Comparison of ENCODE assay signal across 8 cellular contexts in the genomic region with DNA sequence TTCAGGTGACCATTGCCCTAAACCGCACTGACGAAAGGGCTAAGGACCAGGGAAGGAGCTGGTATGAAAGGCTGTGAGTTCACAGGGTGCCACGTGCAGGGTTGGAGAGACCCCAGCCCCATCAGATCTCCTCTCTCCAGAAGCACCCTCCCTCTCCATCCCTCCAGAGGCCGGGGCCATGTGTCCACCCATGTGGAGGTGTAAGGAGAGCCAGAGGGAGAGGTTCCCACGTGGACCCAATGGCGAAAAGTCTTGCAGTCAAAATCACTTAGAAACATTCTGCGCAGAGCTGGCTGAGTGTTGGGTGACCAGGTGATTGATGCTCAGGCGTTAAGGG.
DNase-seq lines count a peak whose midpoint lies in the region; ATAC-seq and TF ChIP-seq lines count a peak whose summit lies in the region.

No MANE protein-coding gene starts in this region.

- H3K9me3 Mint-ChIP-seq in T-helper 1 cell treated with Interleukin-12 subunit alpha and Interleukin-12 subunit beta and Interleukin-4 antibody, amounts not matched to agents 30 μg/mL and 1 μg/mL, for 36 hours = no peaks in the 10 kb centered on the region

- peak overlapping the region; percentile 49 to 70 for H3K4me3 ChIP-seq in ascending aorta
- H3K4me3 ChIP-seq in kidney epithelial cell (ENCODE audit: low read depth, low read length) = peak overlapping the region; percentile 53
- H3K4me3 ChIP-seq in thoracic aorta = peak overlapping the region; percentile 73

- no peak overlapping the region for H3K27ac Mint-ChIP-seq in T-helper 1 cell treated with Interleukin-12 subunit alpha and Interleukin-12 subunit beta and Interleukin-4 antibody, amounts not matched to agents 30 μg/mL and 1 μg/mL, for 36 hours

- H3K4me3 Mint-ChIP-seq in T-helper 1 cell treated with Interleukin-12 subunit alpha and Interleukin-12 subunit beta and Interleukin-4 antibody, amounts not matched to agents 30 μg/mL and 1 μg/mL, for 36 hours = peak overlapping the region; percentile 1

- H3K4me1 ChIP-seq in ascending aorta = peaks cover 0 to 2% of the 10 kb centered on the region in 2 donors
- H3K4me1 ChIP-seq in thoracic aorta (ENCODE audit: control insufficient read depth in 1 of 2, low read depth in 2 of 2) = peaks cover 0 to 23% of the 10 kb centered on the region in 2 donors

- TF ChIP-seq CTCF in ascending aorta (IDR thresholded peaks at IDR 0.05) (no peak), kidney epithelial cell (IDR thresholded peaks at IDR 0.05; ENCODE audit: insufficient read depth, low read length, poor library complexity, severe bottlenecking) (no peak), thoracic aorta (IDR thresholded peaks at IDR 0.05) (no peak)

- H3K9me3 ChIP-seq in ascending aorta (peaks cover 0 to 6% of the 10 kb centered on the region in 2 donors), thoracic aorta (no peaks in the 10 kb centered on the region)

- intact Hi-C loops in ascending aorta (cut with DNase I) = loop anchor here (5.0 kb wide), 1 partner anchor 81 kb away; no protein-coding TSS in a partner anchor

- H3K27me3 ChIP-seq in ascending aorta = no peaks in the 10 kb centered on the region
- no peaks in the 10 kb centered on the region for H3K27me3 ChIP-seq in kidney epithelial cell (ENCODE audit: control insufficient read depth, insufficient read depth, low read length)
- no peaks in the 10 kb centered on the region for H3K27me3 ChIP-seq in thoracic aorta (replicated peaks; ENCODE audit: insufficient read depth)

- peaks cover 12% of the 10 kb centered on the region for H3K4me1 Mint-ChIP-seq in T-helper 1 cell treated with Interleukin-12 subunit alpha and Interleukin-12 subunit beta and Interleukin-4 antibody, amounts not matched to agents 30 μg/mL and 1 μg/mL, for 36 hours (ENCODE audit: low read depth)

- H3K36me3 ChIP-seq in ascending aorta = peaks cover 0 to 2% of the 10 kb centered on the region in 2 donors
- no peaks in the 10 kb centered on the region for H3K36me3 ChIP-seq in kidney epithelial cell (ENCODE audit: control insufficient read depth, insufficient read depth, low read length)
- no peaks in the 10 kb centered on the region for H3K36me3 ChIP-seq in thoracic aorta

- H3K27me3 Mint-ChIP-seq in T-helper 1 cell treated with Interleukin-12 subunit alpha and Interleukin-12 subunit beta and Interleukin-4 antibody, amounts not matched to agents 30 μg/mL and 1 μg/mL, for 36 hours (ENCODE audit: low read depth) = peaks cover 44% of the 10 kb centered on the region

- ATAC-seq in thoracic aorta (ENCODE audit: insufficient number of reproducible peaks, low FRiP score, low read depth) = no peak
- ATAC-seq in HG03039 (IDR thresholded peaks at IDR 0.05; ENCODE audit: unreplicated experiment) = no peak

- DNase-seq in T-helper 1 cell = no peak
- DNase-seq in ascending aorta (ENCODE audit: low spot score in 2 of 2) = no peak
- DNase-seq in kidney epithelial cell (ENCODE audit: low read depth) = no peak
- no peak for DNase-seq in thoracic aorta (ENCODE audit: low spot score)
- no peak for DNase-seq in cortex of kidney (lab: John Stamatoyannopoulos, UW)
- DNase-seq in OCI-M1 (lab: John Stamatoyannopoulos, UW) = no peak

- H3K36me3 Mint-ChIP-seq in T-helper 1 cell treated with Interleukin-12 subunit alpha and Interleukin-12 subunit beta and Interleukin-4 antibody, amounts not matched to agents 30 μg/mL and 1 μg/mL, for 36 hours (ENCODE audit: low read depth) = no peaks in the 10 kb centered on the region

- H3K27ac ChIP-seq in ascending aorta (peak overlapping the region; percentile 58 to 74), thoracic aorta (peak overlapping the region; percentile 38 to 67)
